Comparison of ENCODE assay signal across 22 cellular contexts in genomic region chr14:74380172-74380571, GRCh38. TPM values are rescaled to one million over a fixed set of nuclear protein-coding genes. Genes with fewer than 3 reads are reported as not detected.
DNase-seq lines count a peak whose midpoint lies in the region; TF ChIP-seq lines count a peak whose summit lies in the region.
"Had no signal": no experiment of that assay in that cellular context is flagged by ENCODE, and none has a peak within 500 bp of the region (broad histone marks: within the 10 kb centered on the region; RNA-seq: fewer than 3 reads in every experiment).

No MANE protein-coding gene starts in this region.

- H3K36me3 ChIP-seq in MG63, result no peaks in the 10 kb centered on the region
- H3K36me3 ChIP-seq: HAP-1, SJCRH30 had no signal

- no peaks in the 10 kb centered on the region for H3K9me3 ChIP-seq in MG63
- H3K9me3 ChIP-seq: HAP-1, SJCRH30 had no signal

- H3K4me3 ChIP-seq in AG10803 (ENCODE audit: low read length) (no peak overlapping the region), MG63 (no peak overlapping the region)
- H3K4me3 ChIP-seq: GM23248, HAP-1, SJCRH30 had no signal

- no peaks in the 10 kb centered on the region for H3K27me3 ChIP-seq in MG63
- H3K27me3 ChIP-seq: SJCRH30 had no signal

- DNase-seq in AG10803 (ENCODE audit: low read depth) (peak; percentile 3), MG63 (peak; percentile 20), amniotic epithelial cell (ENCODE audit: low read depth) (peak; percentile 7), iPS-NIHi11 (ENCODE audit: low spot score) (peak; percentile 10), NCI-H2081 (lab: John Stamatoyannopoulos, UW) (no peak), SHP77 (lab: John Stamatoyannopoulos, UW) (no peak), amygdala (lab: John Stamatoyannopoulos, UW) (no peak)
- DNase-seq in stimulated activated CD4-positive, alpha-beta T cell treated with anti-CD3 and anti-CD28 coated beads, Interleukin-4, amount 100 ng/mL, for 4 hours, result no peak
- DNase-seq: 8988T; AML-193; C1 segment of cervical spinal cord; CD8-positive, alpha-beta T cell; GM23248; Kasumi-1; NCI-H1092; NCI-H146; NCI-H2081 treated with DMSO at 0.1 percent for 48 hours; NCI-H446; NCI-H526 treated with DMSO at 0.1 percent for 48 hours; SJCRH30 had no signal

- no peak for TF ChIP-seq CTCF in AG10803 (conservative IDR thresholded peaks at IDR 0.05; ENCODE audit: low read length)

RNA-seq across cellular contexts. Expression of gene VRTN, which starts 31.9 kb away (rescaled TPM):
- total RNA-seq in MG63 (2014; rRNA removed; shearing (Covaris generic); ENCODE audit: low replicate concordance), result not detected in 2 replicates
- total RNA-seq: CD8-positive, alpha-beta T cell; G401; GM23248; SJCRH30 had no signal

RNA-seq across cellular contexts. Expression of gene SYNDIG1L, which starts 45.8 kb away (rescaled TPM):
- total RNA-seq in MG63 (2014; rRNA removed; shearing (Covaris generic); ENCODE audit: low replicate concordance), result not detected in 2 replicates
- total RNA-seq: CD8-positive, alpha-beta T cell; G401; GM23248; SJCRH30 had no signal

Comparison
In these comparisons a context has a peak if more than half of its experiments do, and no peak if none do; other contexts are left out.
1. DNase-seq: peak in AG10803 (single experiment), MG63 (single experiment), amniotic epithelial cell (single experiment) and iPS-NIHi11 (single experiment); none in NCI-H2081 (0 of 2), SHP77 (0 of 2), stimulated activated CD4-positive, alpha-beta T cell treated with anti-CD3 and anti-CD28 coated beads, Interleukin-4, amount 100 ng/mL, for 4 hours (0 of 2) and amygdala (0 of 56).